12 cellular contexts compared by ENCODE assay signal in the genomic region with DNA sequence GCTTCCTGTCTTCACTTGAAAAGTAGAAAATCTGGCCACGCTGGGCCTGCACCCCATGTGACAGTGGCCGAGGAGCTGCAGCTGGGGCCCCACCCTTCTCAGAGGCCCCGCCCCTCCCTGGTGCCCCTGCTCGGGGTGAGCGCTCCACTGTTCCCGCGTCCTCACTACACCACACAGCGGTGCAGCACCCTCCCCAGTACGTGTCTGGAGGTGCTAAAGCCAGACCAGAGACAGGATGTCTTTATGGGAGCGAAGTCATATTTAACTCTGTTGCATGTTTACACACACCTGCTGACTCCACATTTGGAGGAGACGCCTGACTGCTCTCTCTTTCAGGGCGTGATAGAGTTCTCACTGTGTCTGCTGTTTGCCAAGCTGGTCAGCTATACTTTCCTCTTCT. TPM values are rescaled to one million over a fixed set of nuclear protein-coding genes. Genes with fewer than 3 reads are reported as not detected.
DNase-seq lines count a peak whose midpoint lies in the region; ATAC-seq, FAIRE-seq and TF ChIP-seq lines count a peak whose summit lies in the region.
"Had no signal": no experiment of that assay in that cellular context is flagged by ENCODE, and none has a peak within 500 bp of the region (broad histone marks: within the 10 kb centered on the region; RNA-seq: fewer than 3 reads in every experiment).

No MANE protein-coding gene starts in this region.

- no peak overlapping the region for H3K27ac Mint-ChIP-seq in activated naive CD8-positive, alpha-beta T cell treated with anti-CD3 and anti-CD28 coated beads, Interleukin-2, amount 10 ng/mL, durations not matched to agents 7 days and 5 days
- no peak overlapping the region for H3K27ac Mint-ChIP-seq in activated naive CD8-positive, alpha-beta T cell treated with anti-CD3 and anti-CD28 coated beads for 36 hours
- H3K27ac Mint-ChIP-seq in endodermal cell, result no peak overlapping the region

- POLR2A ChIA-PET in activated naive CD8-positive, alpha-beta T cell treated with anti-CD3 and anti-CD28 coated beads, Interleukin-2, amount 10 ng/mL, durations not matched to agents 7 days and 5 days (lab: Charles Lee), result interaction anchor here (0.6 kb wide), 1 partner anchor 84 kb away, joined by 3 read pairs; no protein-coding TSS in a partner anchor

- ATAC-seq in activated naive CD8-positive, alpha-beta T cell treated with anti-CD3 and anti-CD28 coated beads, Interleukin-2, amount 10 ng/mL, durations not matched to agents 7 days and 5 days (ENCODE audit: low read depth), result peak; percentile 73
- no peak for ATAC-seq in GM18873 (IDR thresholded peaks at IDR 0.05; ENCODE audit: low FRiP score, unreplicated experiment)

- H3K9me3 Mint-ChIP-seq in activated naive CD8-positive, alpha-beta T cell treated with anti-CD3 and anti-CD28 coated beads, Interleukin-2, amount 10 ng/mL, durations not matched to agents 7 days and 5 days, result no peaks in the 10 kb centered on the region
- H3K9me3 Mint-ChIP-seq in activated naive CD8-positive, alpha-beta T cell treated with anti-CD3 and anti-CD28 coated beads for 36 hours, result no peaks in the 10 kb centered on the region
- H3K9me3 Mint-ChIP-seq in endodermal cell, result no peaks in the 10 kb centered on the region
- H3K9me3 Mint-ChIP-seq: T-cell had no signal

- peaks cover 6% of the 10 kb centered on the region for H3K4me1 Mint-ChIP-seq in activated naive CD8-positive, alpha-beta T cell treated with anti-CD3 and anti-CD28 coated beads, Interleukin-2, amount 10 ng/mL, durations not matched to agents 7 days and 5 days
- H3K4me1 Mint-ChIP-seq in activated naive CD8-positive, alpha-beta T cell treated with anti-CD3 and anti-CD28 coated beads for 36 hours, result no peaks in the 10 kb centered on the region
- H3K4me1 Mint-ChIP-seq in endodermal cell, result no peaks in the 10 kb centered on the region

- H3K27ac ChIP-seq in endodermal cell (ENCODE audit: low read depth, low read length), result no peak overlapping the region
- H3K27ac ChIP-seq: gastrocnemius medialis, KMS-11 had no signal

- FAIRE-seq in frontal cortex (lab: Jason Lieb, UNC), result no peak

- no peaks in the 10 kb centered on the region for H3K36me3 ChIP-seq in endodermal cell (ENCODE audit: control insufficient read depth, insufficient read depth, low read length)

- no peaks in the 10 kb centered on the region for H3K9me3 ChIP-seq in endodermal cell (ENCODE audit: control insufficient read depth, low read length)
- H3K9me3 ChIP-seq: gastrocnemius medialis had no signal

- no peaks in the 10 kb centered on the region for H3K27me3 Mint-ChIP-seq in activated naive CD8-positive, alpha-beta T cell treated with anti-CD3 and anti-CD28 coated beads, Interleukin-2, amount 10 ng/mL, durations not matched to agents 7 days and 5 days
- H3K27me3 Mint-ChIP-seq in activated naive CD8-positive, alpha-beta T cell treated with anti-CD3 and anti-CD28 coated beads for 36 hours, result no peaks in the 10 kb centered on the region
- no peaks in the 10 kb centered on the region for H3K27me3 Mint-ChIP-seq in endodermal cell (ENCODE audit: insufficient read depth)
- H3K27me3 Mint-ChIP-seq: T-cell had no signal

- DNase-seq in activated naive CD8-positive, alpha-beta T cell treated with anti-CD3 and anti-CD28 coated beads, Interleukin-2, amount 10 ng/mL, durations not matched to agents 7 days and 5 days, result peak; percentile 40
- no peak for DNase-seq in activated naive CD8-positive, alpha-beta T cell treated with anti-CD3 and anti-CD28 coated beads for 36 hours
- DNase-seq in NAMALWA (ENCODE audit: low spot score) (peak; percentile 84), endodermal cell (peak; percentile 36), frontal cortex (ENCODE audit: low spot score in 2 of 2) (no peak), EL (no peak)
- no peak for DNase-seq in activated CD4-positive, alpha-beta T cell treated with anti-CD3 and anti-CD28 coated beads for 4 hours
- DNase-seq: amniotic stem cell, gastrocnemius medialis had no signal

- no peak overlapping the region for H3K4me3 ChIP-seq in endodermal cell (ENCODE audit: low read length)
- H3K4me3 ChIP-seq: gastrocnemius medialis had no signal

- TF ChIP-seq CTCF in endodermal cell (conservative IDR thresholded peaks at IDR 0.05), result no peak

- H3K4me3 Mint-ChIP-seq in activated naive CD8-positive, alpha-beta T cell treated with anti-CD3 and anti-CD28 coated beads, Interleukin-2, amount 10 ng/mL, durations not matched to agents 7 days and 5 days, result no peak overlapping the region
- no peak overlapping the region for H3K4me3 Mint-ChIP-seq in activated naive CD8-positive, alpha-beta T cell treated with anti-CD3 and anti-CD28 coated beads for 36 hours
- no peak overlapping the region for H3K4me3 Mint-ChIP-seq in endodermal cell
- H3K4me3 Mint-ChIP-seq: T-cell had no signal

- no peaks in the 10 kb centered on the region for H3K27me3 ChIP-seq in endodermal cell (ENCODE audit: control insufficient read depth, insufficient read depth, low read length, poor library complexity, severe bottlenecking)
- H3K27me3 ChIP-seq: gastrocnemius medialis had no signal

- H3K9ac ChIP-seq in endodermal cell (ENCODE audit: extremely low read depth, low read length, poor library complexity, severe bottlenecking), result no peak overlapping the region
- H3K9ac ChIP-seq: KMS-11 had no signal

- H3K4me1 ChIP-seq in endodermal cell (ENCODE audit: control insufficient read depth, insufficient read depth, low read length), result no peaks in the 10 kb centered on the region
- H3K4me1 ChIP-seq: gastrocnemius medialis had no signal

- 80 to 84% methylated on average over 6 to 12 of the region's 12 CpGs for WGBS in endodermal cell (ENCODE audit: insufficient coverage in 1 of 2, insufficient read length in 1 of 2), 2 experiments

- H3K36me3 Mint-ChIP-seq in activated naive CD8-positive, alpha-beta T cell treated with anti-CD3 and anti-CD28 coated beads, Interleukin-2, amount 10 ng/mL, durations not matched to agents 7 days and 5 days, result peaks cover 3% of the 10 kb centered on the region
- H3K36me3 Mint-ChIP-seq in activated naive CD8-positive, alpha-beta T cell treated with anti-CD3 and anti-CD28 coated beads for 36 hours, result no peaks in the 10 kb centered on the region
- H3K36me3 Mint-ChIP-seq in endodermal cell (ENCODE audit: low read depth), result peaks cover 69% of the 10 kb centered on the region

RNA-seq across cellular contexts. Expression of gene SLC37A1, which starts 48.1 kb away (rescaled TPM):
- 10 to 100 TPM; 24.7 to 25.4 TPM for total RNA-seq in activated naive CD8-positive, alpha-beta T cell treated with anti-CD3 and anti-CD28 coated beads, Interleukin-2, amount 10 ng/mL, durations not matched to agents 7 days and 5 days
- 10 to 100 TPM; 15.7 to 17.5 TPM for total RNA-seq in activated naive CD8-positive, alpha-beta T cell treated with anti-CD3 and anti-CD28 coated beads for 36 hours
- total RNA-seq in endodermal cell, result 10 to 100 TPM; 22.7 to 47.0 TPM
- 7.6 TPM for polyA plus RNA-seq in endodermal cell (2013, experiment 1 of 2)
- 6.3 TPM for polyA plus RNA-seq in endodermal cell (2013, experiment 2 of 2)
- total RNA-seq in frontal cortex, result 32.2 TPM

Comparison
In these comparisons a context has a peak if more than half of its experiments do, and no peak if none do; other contexts are left out.
1. DNase-seq: peak in activated naive CD8-positive, alpha-beta T cell treated with anti-CD3 and anti-CD28 coated beads, Interleukin-2, amount 10 ng/mL, durations not matched to agents 7 days and 5 days (single experiment), NAMALWA (single experiment) and endodermal cell (single experiment); none in activated naive CD8-positive, alpha-beta T cell treated with anti-CD3 and anti-CD28 coated beads for 36 hours (single experiment), frontal cortex (0 of 2), activated CD4-positive, alpha-beta T cell treated with anti-CD3 and anti-CD28 coated beads for 4 hours (0 of 2) and EL (single experiment).